ENCODE assay signal across 8 cellular contexts in the genomic region with DNA sequence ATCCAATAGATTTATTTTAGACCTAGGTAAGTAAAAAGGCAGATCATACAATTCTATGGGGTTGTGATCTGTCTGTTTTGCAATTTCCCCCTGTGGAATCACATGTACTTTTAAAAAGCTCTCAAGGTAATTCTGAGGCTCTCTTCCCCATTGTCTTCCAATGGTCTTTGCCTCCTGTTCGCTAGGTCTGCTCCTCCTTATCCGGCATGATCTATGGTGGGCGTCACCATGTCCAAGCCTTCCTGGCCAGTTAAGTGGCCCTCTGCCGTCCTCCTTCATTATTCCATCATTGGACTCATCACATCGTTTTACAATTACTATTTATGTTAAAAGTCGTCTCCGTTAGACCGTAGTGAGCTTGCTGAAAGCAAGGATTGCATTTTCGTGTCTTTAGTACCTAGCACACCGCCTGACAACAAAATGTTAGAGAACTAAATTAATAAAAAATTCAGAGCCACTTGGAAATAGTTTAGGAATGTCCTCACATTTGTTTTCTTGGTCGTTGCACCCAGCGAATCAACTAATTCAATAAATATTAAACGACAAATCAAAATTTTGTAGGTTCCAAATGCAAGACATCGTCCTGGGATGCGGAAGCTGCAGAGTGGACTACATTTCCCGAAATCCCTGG. TPM values are rescaled to one million over a fixed set of nuclear protein-coding genes. Genes with fewer than 3 reads are reported as not detected.
DNase-seq lines count a peak whose midpoint lies in the region; ATAC-seq, FAIRE-seq and TF ChIP-seq lines count a peak whose summit lies in the region.

No MANE protein-coding gene starts in this region.

- TF ChIP-seq CTCF in chondrocyte (IDR thresholded peaks at IDR 0.05): peak; percentile 46
- TF ChIP-seq CTCF in lower lobe of right lung (IDR thresholded peaks at IDR 0.05): no peak
- no peak for TF ChIP-seq CTCF in transverse colon (IDR thresholded peaks at IDR 0.05)
- TF ChIP-seq CTCF in D721Med (IDR thresholded peaks at IDR 0.05; ENCODE audit: insufficient read depth, missing control alignments): no peak

- ATAC-seq in HG03159 (IDR thresholded peaks at IDR 0.05; ENCODE audit: unreplicated experiment) (peak; percentile 7), lower lobe of right lung (peak in 1 of 2 donors; percentile 20)

- TF ChIP-seq POLR2A in transverse colon (IDR thresholded peaks at IDR 0.05): no peak

- DNase-seq in NCI-H2107 treated with DMSO at 0.1 percent for 48 hours (lab: John Stamatoyannopoulos, UW; ENCODE audit: unreplicated experiment) (peak; percentile 43), NCI-H2107 (lab: John Stamatoyannopoulos, UW) (no peak), RCC 7860 (ENCODE audit: low spot score) (peak; percentile 21), chondrocyte (ENCODE audit: low spot score) (no peak), lower lobe of right lung (no peak), transverse colon (peak; percentile 21), D721Med (ENCODE audit: insufficient read length, low spot score) (no peak)

- H3K4me1 Mint-ChIP-seq in chondrocyte (ENCODE audit: low read depth): peaks cover 24% of the 10 kb centered on the region

- TF ChIP-seq EP300 in transverse colon (IDR thresholded peaks at IDR 0.05; ENCODE audit: low read depth): no peak

- no peaks in the 10 kb centered on the region for H3K36me3 Mint-ChIP-seq in chondrocyte (ENCODE audit: low read depth)

- no peaks in the 10 kb centered on the region for H3K27me3 Mint-ChIP-seq in chondrocyte (ENCODE audit: low read depth)

- in situ Hi-C loops in transverse colon (cut with MboI; ENCODE audit: low pct_ligation_motif_present in 1 of 4, low pct_unique_long_range_greater_than_20kb in 1 of 4, low sequenced_read_pairs in 3 of 4): no loop called here

- H3K36me3 ChIP-seq in lower lobe of right lung (no peaks in the 10 kb centered on the region), transverse colon (no peaks in the 10 kb centered on the region)

- H3K27me3 ChIP-seq in lower lobe of right lung (ENCODE audit: low read depth) (no peaks in the 10 kb centered on the region), transverse colon (no peaks in the 10 kb centered on the region)

- H3K9me3 ChIP-seq in lower lobe of right lung (no peaks in the 10 kb centered on the region), transverse colon (no peaks in the 10 kb centered on the region)

- H3K27ac ChIP-seq in lower lobe of right lung (peak overlapping the region; percentile 94), transverse colon (peak overlapping the region; percentile 97 to 100 (median 98))

- FAIRE-seq in RCC 7860 (lab: Jason Lieb, UNC) (no peak), D721Med (lab: Jason Lieb, UNC) (no peak)

- 12 to 14% methylated on average over 13 to 16 of the region's 16 CpGs for WGBS in transverse colon (ENCODE audit: low coverage in 1 of 2), 2 donors

- peak overlapping the region; percentile 99 for H3K27ac Mint-ChIP-seq in chondrocyte (ENCODE audit: unreplicated experiment)

- H3K9me3 Mint-ChIP-seq in chondrocyte (ENCODE audit: low read depth): no peaks in the 10 kb centered on the region

- H3K4me3 Mint-ChIP-seq in chondrocyte (ENCODE audit: unreplicated experiment): peak overlapping the region; percentile 94

- intact Hi-C loops in lower lobe of right lung (cut with DNase I) (no loop called here), transverse colon (cut with DNase I; ENCODE audit: low total_unique reads) (no loop called here)

- H3K4me3 ChIP-seq in lower lobe of right lung (peak overlapping the region; percentile 78), transverse colon (peak overlapping the region in 3 of 4 donors; percentile 77 to 99 (median 93))

- H3K4me1 ChIP-seq in lower lobe of right lung: peaks cover 26% of the 10 kb centered on the region
- peaks cover 0 to 26% (median 7%) of the 10 kb centered on the region in 4 donors for H3K4me1 ChIP-seq in transverse colon

RNA-seq across cellular contexts. Expression of gene STXBP5, which starts 2.2 kb away (rescaled TPM):
- 30.8 to 42.5 TPM (median 32.4 TPM) in 3 replicates for total RNA-seq in chondrocyte
- total RNA-seq in lower lobe of right lung: 21.2 TPM
- 10 to 100 TPM; 58.7 to 99.5 (median 85.0) TPM for total RNA-seq in transverse colon

Comparison
In these comparisons a context has a peak if more than half of its experiments do, and no peak if none do; other contexts are left out.
1. DNase-seq: peak in NCI-H2107 treated with DMSO at 0.1 percent for 48 hours (single experiment), RCC 7860 (single experiment) and transverse colon (single experiment); none in NCI-H2107 (single experiment), chondrocyte (single experiment), lower lobe of right lung (single experiment) and D721Med (single experiment).